In the genomic region with DNA sequence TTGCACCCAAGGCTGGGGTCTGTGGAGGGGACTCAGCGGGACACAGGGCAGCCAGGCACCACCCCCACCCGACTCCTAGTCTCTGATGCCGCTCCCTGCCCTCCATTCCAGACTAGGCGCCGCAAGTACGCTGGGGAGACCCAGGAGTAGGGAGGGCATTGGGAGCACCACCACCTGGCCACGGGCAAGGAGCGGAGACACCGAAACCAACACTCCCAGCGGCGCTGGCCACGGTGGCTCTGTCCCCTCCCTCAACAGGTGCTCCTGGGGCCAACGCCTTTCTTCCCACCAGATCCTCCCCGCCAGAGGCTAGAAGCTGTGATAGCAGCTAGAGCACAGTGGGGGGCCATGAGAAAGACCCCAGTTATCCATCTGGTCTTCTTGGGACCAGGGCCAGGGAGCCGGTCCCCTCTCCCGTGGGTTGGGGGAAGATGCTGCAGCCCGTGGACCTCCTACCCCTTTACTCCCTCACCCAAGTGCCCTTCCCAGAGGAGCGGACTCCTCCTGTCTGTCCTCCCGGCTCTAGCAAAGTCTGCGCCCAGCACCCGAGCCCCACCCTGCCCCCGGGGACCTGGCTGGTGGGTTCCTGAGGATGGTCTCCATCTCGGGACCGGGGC, we compare ENCODE assay signal across 1 cellular context.
TF ChIP-seq lines count a peak whose summit lies in the region.

No MANE protein-coding gene starts in this region.

TF ChIP-seq in K562, 482 proteins besides CTCF, POLR2A, EP300 and RAD21:
- TF ChIP-seq XRCC3 (IDR thresholded peaks at IDR 0.05) (no peak), POLR2G (IDR thresholded peaks at IDR 0.05; ENCODE audit: low read depth, low read length) (peak; percentile 61), ZNF583 (CRISPR knock-in tag; IDR thresholded peaks at IDR 0.05) (no peak), GABPB1 (CRISPR knock-in tag; IDR thresholded peaks at IDR 0.05) (0 out of 2 replicates have a peak, but pooled peaks have one; percentile 22), FOXA3 (CRISPR knock-in tag; conservative IDR thresholded peaks at IDR 0.05 in 1 of 2, IDR thresholded peaks at IDR 0.05 in 1 of 2) (no peak), ZNF263 (CRISPR knock-in tag; IDR thresholded peaks at IDR 0.05; ENCODE audit: borderline replicate concordance) (peak; percentile 41; the same call in 1 of the 2 replicates), EGR1 (conservative IDR thresholded peaks at IDR 0.05) (no peak)
- TF ChIP-seq, protein P1, sequence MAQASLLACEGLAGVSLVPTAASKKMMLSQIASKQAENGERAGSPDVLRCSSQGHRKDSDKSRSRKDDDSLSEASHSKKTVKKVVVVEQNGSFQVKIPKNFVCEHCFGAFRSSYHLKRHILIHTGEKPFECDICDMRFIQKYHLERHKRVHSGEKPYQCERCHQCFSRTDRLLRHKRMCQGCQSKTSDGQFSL (CRISPR knock-in tag; IDR thresholded peaks at IDR 0.05), result no peak
- TF ChIP-seq, protein P1 (tag; IDR thresholded peaks at IDR 0.05), result no peak
TF ChIP-seq in K562: peak in this region for 3.
